ENCODE assay signal across 9 cellular contexts in the genomic region with DNA sequence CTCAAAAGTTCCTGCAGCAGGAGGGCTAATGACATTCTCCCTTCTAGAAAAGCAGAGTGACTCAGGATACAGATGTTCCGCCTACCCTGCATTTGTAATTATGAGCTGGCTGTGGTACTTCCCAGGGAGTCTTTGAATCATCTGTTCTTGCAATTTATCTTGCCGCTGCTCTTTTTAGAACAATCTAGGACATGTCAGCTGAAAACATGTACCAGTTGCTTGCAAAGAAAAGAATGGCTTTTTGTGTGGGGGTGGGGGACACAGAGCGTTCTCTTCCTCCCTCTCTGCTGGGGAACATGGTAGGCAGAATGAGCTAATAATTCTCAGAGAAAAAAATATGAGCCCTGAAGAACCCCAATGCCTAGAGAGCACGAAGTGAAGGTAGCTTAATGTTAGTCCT. TPM values are rescaled to one million over a fixed set of nuclear protein-coding genes. Genes with fewer than 3 reads are reported as not detected.
DNase-seq lines count a peak whose midpoint lies in the region; ATAC-seq and TF ChIP-seq lines count a peak whose summit lies in the region.
"Had no signal": no experiment of that assay in that cellular context is flagged by ENCODE, and none has a peak within 500 bp of the region (broad histone marks: within the 10 kb centered on the region; RNA-seq: fewer than 3 reads in every experiment).

No MANE protein-coding gene starts in this region.

- TF ChIP-seq POLR2A in HCT116 (IDR thresholded peaks at IDR 0.05; ENCODE audit: borderline replicate concordance, extremely low read depth, insufficient read depth, insufficient read length), result no peak

- in situ Hi-C loops in GM13976 (cut with MboI; ENCODE audit: low sequenced_read_pairs, unreplicated experiment), result no loop called here

- ATAC-seq in HCT116, result peak; percentile 79
- ATAC-seq: K562 had no signal

- intact Hi-C loops in HCT116 (cut with micrococcal nuclease) (no loop called here), head of caudate nucleus (cut with DNase I) (no loop called here)

- peaks cover 20 to 26% of the 10 kb centered on the region in 2 experiments for H3K4me1 ChIP-seq in HCT116 (ENCODE audit: control insufficient read depth in 1 of 2, insufficient read depth in 2 of 2, low read length in 2 of 2)

- H3K36me3 ChIP-seq in HCT116 (ENCODE audit: control insufficient read depth in 1 of 2, insufficient read depth in 2 of 2, low read length in 2 of 2), result no peaks in the 10 kb centered on the region

- POLR2A ChIA-PET in HCT116 (lab: Charles Lee), result no interaction called here

- H4K20me1 ChIP-seq in HCT116 (ENCODE audit: insufficient read depth), result no peaks in the 10 kb centered on the region

- TF ChIP-seq CTCF in HCT116 (IDR thresholded peaks at IDR 0.05 in 2 of 3, conservative IDR thresholded peaks at IDR 0.05 in 1 of 3; ENCODE audit: borderline replicate concordance in 1 of 3, insufficient read depth in 1 of 3, low read depth in 2 of 3, low read length in 2 of 3) (no peak), GM13976 (IDR thresholded peaks at IDR 0.05; ENCODE audit: borderline replicate concordance, control extremely low read depth, extremely low read depth, insufficient read depth, missing control alignments) (no peak)

- CTCF ChIA-PET in HCT116 (lab: Charles Lee), result interaction anchor here (0.8 to 2.0 kb wide), 4 partner anchors 8 to 919 kb away, joined by 3 to 15 read pairs (median 4); no protein-coding TSS in a partner anchor

- no peaks in the 10 kb centered on the region for H3K79me2 ChIP-seq in HCT116 (ENCODE audit: insufficient read depth, low read length)

- H3K4me3 ChIP-seq in HCT116 (replicated peaks in 1 of 2; ENCODE audit: low read depth in 1 of 2, low read length in 2 of 2), result peak overlapping the region in 1 of 2 experiments; percentile 29; a peak in 3 of 4 replicates
- H3K4me3 ChIP-seq: K562 had no signal

- DNase-seq in HCT116 (ENCODE audit: low read depth, low spot score) (peak; percentile 58), SW480 (ENCODE audit: low spot score) (peak; percentile 11), head of caudate nucleus (peak; percentile 17 to 82 (median 58)), GM13976 (ENCODE audit: low spot score) (no peak), NCI-H526 (lab: John Stamatoyannopoulos, UW) (no peak), NCI-H1048 (lab: John Stamatoyannopoulos, UW) (no peak), NCI-H2081 treated with DMSO at 0.1 percent for 48 hours (lab: John Stamatoyannopoulos, UW) (no peak)
- DNase-seq in stimulated activated CD4-positive, alpha-beta T cell treated with anti-CD3 and anti-CD28 coated beads, Interleukin-2, amount 100 ng/mL, for 4 hours (ENCODE audit: low read depth), result peak; percentile 12

- H3K27ac ChIP-seq in HCT116 (ENCODE audit: low read depth, low read length), result no peak overlapping the region

- no peaks in the 10 kb centered on the region for H3K9me3 ChIP-seq in HCT116 (ENCODE audit: control insufficient read depth in 1 of 2, insufficient read depth in 1 of 2, low read depth in 1 of 2, low read length in 2 of 2)

- no peaks in the 10 kb centered on the region for H3K27me3 ChIP-seq in HCT116 (ENCODE audit: insufficient read depth, low read length)

- no peak overlapping the region for H3K9ac ChIP-seq in HCT116 (ENCODE audit: low read length)

- RAD21 ChIA-PET in HCT116 (lab: Charles Lee; ENCODE audit: low non-redundant PET in 1 of 2, low total read pairs in 2 of 2, uncharacterized antibody in 2 of 2, unreplicated experiment in 2 of 2), result no interaction called here

- no peak for TF ChIP-seq RAD21 in HCT116 (IDR thresholded peaks at IDR 0.05; ENCODE audit: low read depth)

- H3K9me2 ChIP-seq in HCT116 (ENCODE audit: insufficient read depth), result no peaks in the 10 kb centered on the region

- peak overlapping the region; percentile 69 for H3K4me2 ChIP-seq in HCT116 (ENCODE audit: low read length)

- no TSS peak for BruUV-seq in HCT116 (replicated peaks; lab: Mats Ljungman, UMichigan)

- peak overlapping the region; percentile 92 for H2AFZ ChIP-seq in HCT116 (ENCODE audit: low read depth, low read length, poor library complexity, severe bottlenecking)

TF ChIP-seq in HCT116, 20 proteins besides CTCF, POLR2A, EP300 and RAD21:
- TF ChIP-seq, protein P1, sequence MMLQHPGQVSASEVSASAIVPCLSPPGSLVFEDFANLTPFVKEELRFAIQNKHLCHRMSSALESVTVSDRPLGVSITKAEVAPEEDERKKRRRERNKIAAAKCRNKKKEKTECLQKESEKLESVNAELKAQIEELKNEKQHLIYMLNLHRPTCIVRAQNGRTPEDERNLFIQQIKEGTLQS (IDR thresholded peaks at IDR 0.05), result no peak
- TF ChIP-seq POLR2AphosphoS5 (IDR thresholded peaks at IDR 0.05; ENCODE audit: low read depth, low read length) (no peak), TCF7L2 (IDR thresholded peaks at IDR 0.05; ENCODE audit: borderline replicate concordance, extremely low read depth, insufficient read depth, insufficient read length) (peak; percentile 63), EGR1 (IDR thresholded peaks at IDR 0.05; ENCODE audit: low read depth) (peak; percentile 41; the same call in 1 of the 2 replicates), JUND (IDR thresholded peaks at IDR 0.05) (peak; percentile 71), SRF (IDR thresholded peaks at IDR 0.05; ENCODE audit: low read depth) (no peak), CBX3 (IDR thresholded peaks at IDR 0.05; ENCODE audit: low read depth) (peak; percentile 26; the same call in 1 of the 2 replicates), SP1 (IDR thresholded peaks at IDR 0.05; ENCODE audit: low read depth) (peak; percentile 66), FOSL1 (IDR thresholded peaks at IDR 0.05; ENCODE audit: low read depth) (peak; percentile 80)
- TF ChIP-seq, protein P2, sequence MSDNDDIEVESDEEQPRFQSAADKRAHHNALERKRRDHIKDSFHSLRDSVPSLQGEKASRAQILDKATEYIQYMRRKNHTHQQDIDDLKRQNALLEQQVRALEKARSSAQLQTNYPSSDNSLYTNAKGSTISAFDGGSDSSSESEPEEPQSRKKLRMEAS (IDR thresholded peaks at IDR 0.05), result no peak
- TF ChIP-seq, protein P3, sequence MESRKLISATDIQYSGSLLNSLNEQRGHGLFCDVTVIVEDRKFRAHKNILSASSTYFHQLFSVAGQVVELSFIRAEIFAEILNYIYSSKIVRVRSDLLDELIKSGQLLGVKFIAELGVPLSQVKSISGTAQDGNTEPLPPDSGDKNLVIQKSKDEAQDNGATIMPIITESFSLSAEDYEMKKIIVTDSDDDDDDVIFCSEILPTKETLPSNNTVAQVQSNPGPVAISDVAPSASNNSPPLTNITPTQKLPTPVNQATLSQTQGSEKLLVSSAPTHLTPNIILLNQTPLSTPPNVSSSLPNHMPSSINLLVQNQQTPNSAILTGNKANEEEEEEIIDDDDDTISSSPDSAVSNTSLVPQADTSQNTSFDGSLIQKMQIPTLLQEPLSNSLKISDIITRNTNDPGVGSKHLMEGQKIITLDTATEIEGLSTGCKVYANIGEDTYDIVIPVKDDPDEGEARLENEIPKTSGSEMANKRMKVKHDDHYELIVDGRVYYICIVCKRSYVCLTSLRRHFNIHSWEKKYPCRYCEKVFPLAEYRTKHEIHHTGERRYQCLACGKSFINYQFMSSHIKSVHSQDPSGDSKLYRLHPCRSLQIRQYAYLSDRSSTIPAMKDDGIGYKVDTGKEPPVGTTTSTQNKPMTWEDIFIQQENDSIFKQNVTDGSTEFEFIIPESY (IDR thresholded peaks at IDR 0.05; ENCODE audit: extremely low read depth, insufficient replicate concordance, low read length), result no peak

RNA-seq across cellular contexts. Expression of a gene that starts 51.7 kb away (rescaled TPM):
- total RNA-seq in HCT116 (2021; ENCODE audit: unreplicated experiment), result 23.1 TPM
- polyA plus RNA-seq in HCT116 (2012), result 10.6 and 11.6 TPM in 2 replicates

Comparison
In these comparisons a context has a peak if more than half of its experiments do, and no peak if none do; other contexts are left out.
1. DNase-seq: peak in HCT116 (single experiment), SW480 (single experiment), head of caudate nucleus (42 of 42) and stimulated activated CD4-positive, alpha-beta T cell treated with anti-CD3 and anti-CD28 coated beads, Interleukin-2, amount 100 ng/mL, for 4 hours (single experiment); none in GM13976 (single experiment), NCI-H526 (0 of 2), NCI-H1048 (single experiment) and NCI-H2081 treated with DMSO at 0.1 percent for 48 hours (single experiment).